ENCODE assay signal across 15 cellular contexts in the genomic region with DNA sequence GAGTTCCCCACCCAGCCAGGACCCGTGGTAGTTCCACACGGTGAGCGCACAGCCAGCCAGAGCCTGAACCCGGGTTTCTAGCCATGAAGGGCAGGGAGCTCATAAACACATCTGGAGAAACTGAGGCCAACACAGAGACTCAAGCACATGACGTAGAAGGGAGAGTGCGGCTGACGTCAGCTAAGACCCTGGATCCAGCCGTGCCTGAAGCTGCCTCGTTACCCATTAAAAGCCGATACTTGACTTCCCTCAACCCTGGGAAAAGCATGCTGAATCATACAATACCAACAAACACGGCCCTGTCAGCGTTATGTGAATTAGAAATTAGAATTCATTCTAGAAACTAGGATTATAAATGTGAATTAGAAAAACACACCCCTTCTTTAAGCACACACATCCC.
DNase-seq lines count a peak whose midpoint lies in the region; ATAC-seq and TF ChIP-seq lines count a peak whose summit lies in the region.
"Had no signal": no experiment of that assay in that cellular context is flagged by ENCODE, and none has a peak within 500 bp of the region (broad histone marks: within the 10 kb centered on the region; RNA-seq: fewer than 3 reads in every experiment).

No MANE protein-coding gene starts in this region.

- peaks cover 38% of the 10 kb centered on the region for H3K36me3 Mint-ChIP-seq in activated T-cell treated with anti-CD3 and anti-CD28 coated beads, Interleukin-2, amount 50 U/mL, for 4 hours (ENCODE audit: insufficient read depth)
- H3K36me3 Mint-ChIP-seq in CD8-positive, alpha-beta T cell, result peaks cover 41% of the 10 kb centered on the region
- peaks cover 60% of the 10 kb centered on the region for H3K36me3 Mint-ChIP-seq in activated T-helper 17 cell treated with anti-CD3 and anti-CD28 coated beads, Interleukin-2, amount 50 U/mL, for 72 hours (ENCODE audit: low read depth)
- peaks cover 9 to 24% (median 20%) of the 10 kb centered on the region in 3 donors for H3K36me3 Mint-ChIP-seq in naive thymus-derived CD8-positive, alpha-beta T cell

- CTCF ChIA-PET in CD8-positive, alpha-beta T cell (lab: Charles Lee), result interaction anchor here (1.2 kb wide), 1 partner anchor 252 kb away, joined by 3 read pairs; no protein-coding TSS in a partner anchor

- intact Hi-C loops in CD8-positive, alpha-beta T cell (cut with DNase I, micrococcal nuclease), result loop anchor here (1.0 to 10.0 kb wide), 10 partner anchors 19 to 290 kb away; partner anchors contain the start of genes DNAAF5 (in 2 of the 2), GET4 (in 1 of the 2) and PRKAR1B (in 1 of the 2)
- intact Hi-C loops in head of caudate nucleus (cut with DNase I), result no loop called here

- no peaks in the 10 kb centered on the region for H3K36me3 ChIP-seq in CD8-positive, alpha-beta T cell (ENCODE audit: insufficient read depth, low read length)

- DNase-seq in activated T-cell treated with anti-CD3 and anti-CD28 coated beads, Interleukin-2, amount 50 U/mL, for 4 hours, result no peak
- DNase-seq in activated T-cell treated with anti-CD3 and anti-CD28 coated beads for 4 hours, result no peak
- DNase-seq in CD8-positive, alpha-beta T cell, result no peak
- no peak for DNase-seq in naive thymus-derived CD8-positive, alpha-beta T cell
- no peak for DNase-seq in head of caudate nucleus
- no peak for DNase-seq in NCI-H2029 treated with DMSO at 0.1 percent for 48 hours (lab: John Stamatoyannopoulos, UW)
- DNase-seq: ACHN, cerebellar nuclear complex, DMS53, NCI-H2107, NCI-H510A treated with DMSO at 0.1 percent for 48 hours, retina had no signal

- peaks cover 21% of the 10 kb centered on the region for H3K4me1 ChIP-seq in CD8-positive, alpha-beta T cell (ENCODE audit: insufficient read depth, low read length)

- H3K9me3 ChIP-seq in CD8-positive, alpha-beta T cell (ENCODE audit: low read length), result no peaks in the 10 kb centered on the region
- H3K9me3 ChIP-seq: gastroesophageal sphincter had no signal

- no peak for TF ChIP-seq CTCF in CD8-positive, alpha-beta T cell (IDR thresholded peaks at IDR 0.05)

- H3K27me3 ChIP-seq in CD8-positive, alpha-beta T cell (ENCODE audit: insufficient read depth, low read length), result no peaks in the 10 kb centered on the region
- H3K27me3 ChIP-seq: gastroesophageal sphincter had no signal

- ATAC-seq in activated T-cell treated with anti-CD3 and anti-CD28 coated beads, Interleukin-2, amount 50 U/mL, for 4 hours, result no peak
- no peak for ATAC-seq in CD8-positive, alpha-beta T cell
- no peak for ATAC-seq in activated T-helper 17 cell treated with anti-CD3 and anti-CD28 coated beads, Interleukin-2, amount 50 U/mL, for 72 hours (replicated peaks)
- no peak for ATAC-seq in naive thymus-derived CD8-positive, alpha-beta T cell
- no peak for ATAC-seq in GM21529 (IDR thresholded peaks at IDR 0.05; ENCODE audit: unreplicated experiment)
- ATAC-seq: gastroesophageal sphincter had no signal

- peak overlapping the region; percentile 99 for H3K27ac Mint-ChIP-seq in CD8-positive, alpha-beta T cell
- peak overlapping the region; percentile 89 for H3K27ac Mint-ChIP-seq in activated T-helper 17 cell treated with anti-CD3 and anti-CD28 coated beads, Interleukin-2, amount 50 U/mL, for 72 hours
- H3K27ac Mint-ChIP-seq in naive thymus-derived CD8-positive, alpha-beta T cell, result peak overlapping the region; percentile 71 to 99 (median 97)

- peak overlapping the region; percentile 75 for H3K27ac ChIP-seq in CD8-positive, alpha-beta T cell (ENCODE audit: low read depth, low read length)
- H3K27ac ChIP-seq: gastroesophageal sphincter had no signal

- peaks cover 14% of the 10 kb centered on the region for H3K9me3 Mint-ChIP-seq in activated T-cell treated with anti-CD3 and anti-CD28 coated beads, Interleukin-2, amount 50 U/mL, for 4 hours
- peaks cover 7% of the 10 kb centered on the region for H3K9me3 Mint-ChIP-seq in CD8-positive, alpha-beta T cell
- peaks cover 3% of the 10 kb centered on the region for H3K9me3 Mint-ChIP-seq in activated T-helper 17 cell treated with anti-CD3 and anti-CD28 coated beads, Interleukin-2, amount 50 U/mL, for 72 hours
- H3K9me3 Mint-ChIP-seq in naive thymus-derived CD8-positive, alpha-beta T cell, result peaks cover 0 to 14% (median 0%) of the 10 kb centered on the region in 9 donors

- no peak overlapping the region for H3K4me3 ChIP-seq in CD8-positive, alpha-beta T cell (ENCODE audit: low read depth, low read length)
- H3K4me3 ChIP-seq: gastroesophageal sphincter had no signal

- POLR2A ChIA-PET in CD8-positive, alpha-beta T cell (lab: Charles Lee), result interaction anchor here (0.6 to 1.8 kb wide), 4 partner anchors 11 to 1818 kb away, joined by 3 to 7 read pairs (median 6); no protein-coding TSS in a partner anchor
- POLR2A ChIA-PET in naive thymus-derived CD8-positive, alpha-beta T cell (lab: Charles Lee), result interaction anchor here (0.8 to 3.7 kb wide), 5 partner anchors 8 to 33 kb away, joined by 3 to 26 read pairs (median 7); no protein-coding TSS in a partner anchor

- no peaks in the 10 kb centered on the region for H3K27me3 Mint-ChIP-seq in activated T-cell treated with anti-CD3 and anti-CD28 coated beads, Interleukin-2, amount 50 U/mL, for 4 hours (ENCODE audit: low read depth)
- no peaks in the 10 kb centered on the region for H3K27me3 Mint-ChIP-seq in CD8-positive, alpha-beta T cell (ENCODE audit: low read depth)
- no peaks in the 10 kb centered on the region for H3K27me3 Mint-ChIP-seq in activated T-helper 17 cell treated with anti-CD3 and anti-CD28 coated beads, Interleukin-2, amount 50 U/mL, for 72 hours
- H3K27me3 Mint-ChIP-seq in naive thymus-derived CD8-positive, alpha-beta T cell, result no peaks in the 10 kb centered on the region

- H3K4me1 Mint-ChIP-seq in activated T-cell treated with anti-CD3 and anti-CD28 coated beads, Interleukin-2, amount 50 U/mL, for 4 hours (ENCODE audit: low read depth), result peaks cover 37% of the 10 kb centered on the region
- peaks cover 39% of the 10 kb centered on the region for H3K4me1 Mint-ChIP-seq in CD8-positive, alpha-beta T cell (ENCODE audit: low read depth)
- H3K4me1 Mint-ChIP-seq in activated T-helper 17 cell treated with anti-CD3 and anti-CD28 coated beads, Interleukin-2, amount 50 U/mL, for 72 hours, result peaks cover 37% of the 10 kb centered on the region
- H3K4me1 Mint-ChIP-seq in naive thymus-derived CD8-positive, alpha-beta T cell, result peaks cover 25 to 45% (median 29%) of the 10 kb centered on the region in 4 donors

- H3K4me3 Mint-ChIP-seq in activated T-cell treated with anti-CD3 and anti-CD28 coated beads, Interleukin-2, amount 50 U/mL, for 4 hours, result peak overlapping the region; percentile 87
- no peak overlapping the region for H3K4me3 Mint-ChIP-seq in CD8-positive, alpha-beta T cell
- peak overlapping the region; percentile 93 for H3K4me3 Mint-ChIP-seq in activated T-helper 17 cell treated with anti-CD3 and anti-CD28 coated beads, Interleukin-2, amount 50 U/mL, for 72 hours
- H3K4me3 Mint-ChIP-seq in naive thymus-derived CD8-positive, alpha-beta T cell, result peak overlapping the region in 8 of 10 donors; percentile 7 to 97 (median 64)
